ENCODE assay signal across 10 cellular contexts in genomic region chr1:231613419-231614349, GRCh38. TPM values are rescaled to one million over a fixed set of nuclear protein-coding genes. Genes with fewer than 3 reads are reported as not detected.
A peak's percentile ranks its signal among the peaks of the same experiment; 100 is the strongest.
DNase-seq lines count a peak whose midpoint lies in the region; ATAC-seq and TF ChIP-seq lines count a peak whose summit lies in the region.
"Had no signal": no experiment of that assay in that cellular context is flagged by ENCODE, and none has a peak within 500 bp of the region (broad histone marks: within the 10 kb centered on the region; RNA-seq: fewer than 3 reads in every experiment).

No MANE protein-coding gene starts in this region.

- H3K4me3 ChIP-seq in HEK293 (ENCODE audit: low read depth, low read length) = no peak overlapping the region
- no peak overlapping the region for H3K4me3 ChIP-seq in lower lobe of right lung
- H3K4me3 ChIP-seq in right atrium auricular region = no peak overlapping the region

- POLR2A ChIA-PET in HEK293 (lab: Yijun Ruan, JAX) = no interaction called here

- peak; percentile 54 to 66 for ATAC-seq in lower lobe of right lung
- no peak for ATAC-seq in GM19395 (IDR thresholded peaks at IDR 0.05; ENCODE audit: unreplicated experiment)

- H3K27ac ChIP-seq in HEK293 (ENCODE audit: extremely low read depth, low read depth, low read length) (no peak overlapping the region), lower lobe of right lung (no peak overlapping the region), right atrium auricular region (no peak overlapping the region)
- H3K27ac ChIP-seq: 22Rv1 had no signal

- H3K4me1 ChIP-seq in HEK293 (ENCODE audit: control insufficient read depth, insufficient read depth, low read length) (no peaks in the 10 kb centered on the region), lower lobe of right lung (peaks cover 33% of the 10 kb centered on the region), right atrium auricular region (peaks cover 0 to 4% of the 10 kb centered on the region in 2 donors)

- DNase-seq in DMS53 (lab: John Stamatoyannopoulos, UW) (peak; percentile 12), DMS53 treated with DMSO at 0.1 percent for 48 hours (lab: John Stamatoyannopoulos, UW; ENCODE audit: unreplicated experiment) (no peak), SKM-1 treated with dmso at 0.1 percent for 144 hours (lab: John Stamatoyannopoulos, UW; ENCODE audit: unreplicated experiment) (peak; percentile 88), lower lobe of right lung (no peak), right atrium auricular region (ENCODE audit: low spot score) (no peak), dermis blood vessel endothelial cell (no peak)
- DNase-seq: NCI-H2029 treated with DMSO at 0.1 percent for 48 hours had no signal

- CTCF ChIA-PET in HEK293 (lab: Yijun Ruan, JAX) = interaction anchor here (0.6 kb wide), 1 partner anchor 273 kb away, joined by 3 read pairs; no protein-coding TSS in a partner anchor

- H3K27me3 ChIP-seq in lower lobe of right lung (ENCODE audit: low read depth) (no peaks in the 10 kb centered on the region), right atrium auricular region (no peaks in the 10 kb centered on the region)

- intact Hi-C loops in lower lobe of right lung (cut with DNase I) = no loop called here

- no peaks in the 10 kb centered on the region for H3K9me3 ChIP-seq in HEK293 (ENCODE audit: control insufficient read depth, insufficient read depth, low read depth, low read length)
- H3K9me3 ChIP-seq in lower lobe of right lung = no peaks in the 10 kb centered on the region
- no peaks in the 10 kb centered on the region for H3K9me3 ChIP-seq in right atrium auricular region

- TF ChIP-seq CTCF in HEK293 (tag by site-specific recombination; IDR thresholded peaks at IDR 0.05) = no peak
- TF ChIP-seq CTCF in lower lobe of right lung (IDR thresholded peaks at IDR 0.05) = no peak
- no peak for TF ChIP-seq CTCF in right atrium auricular region (IDR thresholded peaks at IDR 0.05)

- H3K36me3 ChIP-seq in HEK293 (ENCODE audit: control insufficient read depth in 2 of 2, insufficient read depth in 1 of 2, low read length in 2 of 2) (no peaks in the 10 kb centered on the region), lower lobe of right lung (no peaks in the 10 kb centered on the region), right atrium auricular region (no peaks in the 10 kb centered on the region)

TF ChIP-seq in HEK293, 187 proteins besides CTCF, POLR2A, EP300 and RAD21:
- TF ChIP-seq ZNF221 (tag by site-specific recombination; IDR thresholded peaks at IDR 0.05; ENCODE audit: borderline replicate concordance) (no peak), ZNF274 (IDR thresholded peaks at IDR 0.05; ENCODE audit: low read length) (no peak), ZNF274 (tag by site-specific recombination; IDR thresholded peaks at IDR 0.05; ENCODE audit: borderline replicate concordance) (no peak), ATF2 (tag by site-specific recombination; IDR thresholded peaks at IDR 0.05; ENCODE audit: low read depth) (peak; percentile 57; the same call in 1 of the 2 replicates), OSR2 (tag by site-specific recombination; IDR thresholded peaks at IDR 0.05) (no peak), ZNF146 (tag by site-specific recombination; IDR thresholded peaks at IDR 0.05) (no peak), ZNF530 (tag by site-specific recombination; IDR thresholded peaks at IDR 0.05; ENCODE audit: low read depth) (no peak), ZNF23 (tag by site-specific recombination; IDR thresholded peaks at IDR 0.05; ENCODE audit: borderline replicate concordance) (no peak), ZFHX2 (tag by site-specific recombination; conservative IDR thresholded peaks at IDR 0.05) (peak; percentile 26; the same call in 1 of the 2 replicates), PRDM1 (tag by site-specific recombination; IDR thresholded peaks at IDR 0.05) (no peak), ZBTB20 (tag by site-specific recombination; IDR thresholded peaks at IDR 0.05) (no peak), ZNF18 (tag by site-specific recombination; IDR thresholded peaks at IDR 0.05) (no peak)
- TF ChIP-seq, protein P1, sequence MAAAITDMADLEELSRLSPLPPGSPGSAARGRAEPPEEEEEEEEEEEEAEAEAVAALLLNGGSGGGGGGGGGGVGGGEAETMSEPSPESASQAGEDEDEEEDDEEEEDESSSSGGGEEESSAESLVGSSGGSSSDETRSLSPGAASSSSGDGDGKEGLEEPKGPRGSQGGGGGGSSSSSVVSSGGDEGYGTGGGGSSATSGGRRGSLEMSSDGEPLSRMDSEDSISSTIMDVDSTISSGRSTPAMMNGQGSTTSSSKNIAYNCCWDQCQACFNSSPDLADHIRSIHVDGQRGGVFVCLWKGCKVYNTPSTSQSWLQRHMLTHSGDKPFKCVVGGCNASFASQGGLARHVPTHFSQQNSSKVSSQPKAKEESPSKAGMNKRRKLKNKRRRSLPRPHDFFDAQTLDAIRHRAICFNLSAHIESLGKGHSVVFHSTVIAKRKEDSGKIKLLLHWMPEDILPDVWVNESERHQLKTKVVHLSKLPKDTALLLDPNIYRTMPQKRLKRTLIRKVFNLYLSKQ (tag by site-specific recombination; IDR thresholded peaks at IDR 0.05; ENCODE audit: borderline replicate concordance) = no peak
- TF ChIP-seq, protein P2, sequence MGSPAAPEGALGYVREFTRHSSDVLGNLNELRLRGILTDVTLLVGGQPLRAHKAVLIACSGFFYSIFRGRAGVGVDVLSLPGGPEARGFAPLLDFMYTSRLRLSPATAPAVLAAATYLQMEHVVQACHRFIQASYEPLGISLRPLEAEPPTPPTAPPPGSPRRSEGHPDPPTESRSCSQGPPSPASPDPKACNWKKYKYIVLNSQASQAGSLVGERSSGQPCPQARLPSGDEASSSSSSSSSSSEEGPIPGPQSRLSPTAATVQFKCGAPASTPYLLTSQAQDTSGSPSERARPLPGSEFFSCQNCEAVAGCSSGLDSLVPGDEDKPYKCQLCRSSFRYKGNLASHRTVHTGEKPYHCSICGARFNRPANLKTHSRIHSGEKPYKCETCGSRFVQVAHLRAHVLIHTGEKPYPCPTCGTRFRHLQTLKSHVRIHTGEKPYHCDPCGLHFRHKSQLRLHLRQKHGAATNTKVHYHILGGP (tag by site-specific recombination; IDR thresholded peaks at IDR 0.05) = no peak

RNA-seq across cellular contexts. Expression of gene DISC1, which starts 12.9 kb away (rescaled TPM):
- 13.6 TPM for total RNA-seq in lower lobe of right lung
- total RNA-seq in right atrium auricular region = 1 to 10 TPM; 1.8 to 5.3 TPM
- 9.9 and 19.9 TPM in 2 replicates for total RNA-seq in dermis blood vessel endothelial cell

Comparison
In these comparisons a context has a peak if more than half of its experiments do, and no peak if none do; other contexts are left out.
1. DNase-seq: peak in DMS53 (single experiment) and SKM-1 treated with dmso at 0.1 percent for 144 hours (single experiment); none in DMS53 treated with DMSO at 0.1 percent for 48 hours (single experiment), lower lobe of right lung (single experiment), right atrium auricular region (single experiment) and dermis blood vessel endothelial cell (single experiment).